Comparison of ENCODE assay signal across 20 cellular contexts in genomic region chr16:49494386-49495150, GRCh38.
DNase-seq lines count a peak whose midpoint lies in the region; ATAC-seq and TF ChIP-seq lines count a peak whose summit lies in the region.
"Had no signal": no experiment of that assay in that cellular context is flagged by ENCODE, and none has a peak within 500 bp of the region (broad histone marks: within the 10 kb centered on the region; RNA-seq: fewer than 3 reads in every experiment).

No MANE protein-coding gene starts in this region.

- H3K36me3 Mint-ChIP-seq in CD8-positive, alpha-beta memory T cell = no peaks in the 10 kb centered on the region
- H3K36me3 Mint-ChIP-seq: CD4-positive, CD25-positive, alpha-beta regulatory T cell had no signal

- no peak for TF ChIP-seq POLR2A in GM18505 (IDR thresholded peaks at IDR 0.05; ENCODE audit: borderline replicate concordance, extremely low read depth, insufficient read depth, insufficient read length)

- no peak overlapping the region for H3K4me3 ChIP-seq in astrocyte of the cerebellum (ENCODE audit: low read depth, low read length)
- H3K4me3 ChIP-seq in tibial artery = no peak overlapping the region
- H3K4me3 ChIP-seq in CD8-positive, alpha-beta memory T cell (ENCODE audit: low read length) = no peak overlapping the region
- H3K4me3 ChIP-seq: GM23248, HAP-1 had no signal

- H3K27me3 ChIP-seq in tibial artery = no peaks in the 10 kb centered on the region
- no peaks in the 10 kb centered on the region for H3K27me3 ChIP-seq in CD8-positive, alpha-beta memory T cell (ENCODE audit: insufficient read depth, low read length, poor library complexity, severe bottlenecking)

- H3K4me3 Mint-ChIP-seq in CD8-positive, alpha-beta memory T cell = no peak overlapping the region
- H3K4me3 Mint-ChIP-seq: CD4-positive, CD25-positive, alpha-beta regulatory T cell had no signal

- TF ChIP-seq CTCF in astrocyte of the cerebellum (IDR thresholded peaks at IDR 0.05; ENCODE audit: low read depth, low read length, missing control alignments) (no peak), tibial artery (IDR thresholded peaks at IDR 0.05) (no peak)

- no peak for ATAC-seq in GM18505 (IDR thresholded peaks at IDR 0.05; ENCODE audit: unreplicated experiment)
- ATAC-seq: Right ventricle myocardium inferior had no signal

- H3K9me3 Mint-ChIP-seq in CD8-positive, alpha-beta memory T cell = no peaks in the 10 kb centered on the region

- H3K27ac Mint-ChIP-seq in CD8-positive, alpha-beta memory T cell = no peak overlapping the region

- no peaks in the 10 kb centered on the region for H3K9me3 ChIP-seq in tibial artery
- H3K9me3 ChIP-seq in CD8-positive, alpha-beta memory T cell (ENCODE audit: low read length) = no peaks in the 10 kb centered on the region
- H3K9me3 ChIP-seq: Caco-2, HAP-1 had no signal

- CTCF ChIA-PET in CD8-positive, alpha-beta memory T cell (lab: Charles Lee) = no interaction called here

- DNase-seq in KBM-7 = peak; percentile 9
- peak; percentile 5 for DNase-seq in astrocyte of the cerebellum (ENCODE audit: low read depth)
- peak; percentile 24 for DNase-seq in mesenteric fat pad (ENCODE audit: low spot score)
- peak; percentile 16 to 50 for DNase-seq in tibial artery
- no peak for DNase-seq in NK-92 treated with Interleukin-12 subunit alpha and Interleukin-12 subunit beta, amount 100 ng/mL, for 24 hours (lab: John Stamatoyannopoulos, UW)
- DNase-seq in CD8-positive, alpha-beta memory T cell = no peak
- DNase-seq: ACHN; AML-193; CD4-positive, CD25-positive, alpha-beta regulatory T cell; DMS153; GF-D8; GM23248; NCI-H1417 treated with DMSO at 0.1 percent for 48 hours; NCI-H187 treated with DMSO at 0.1 percent for 48 hours; NCI-H526 had no signal

- no peak overlapping the region for H3K27ac ChIP-seq in tibial artery
- H3K27ac ChIP-seq in CD8-positive, alpha-beta memory T cell (ENCODE audit: low read depth, low read length) = no peak overlapping the region
- H3K27ac ChIP-seq: GM23248, HL-60 had no signal

- no peaks in the 10 kb centered on the region for H3K36me3 ChIP-seq in tibial artery
- H3K36me3 ChIP-seq in CD8-positive, alpha-beta memory T cell (ENCODE audit: insufficient read depth, low read length) = no peaks in the 10 kb centered on the region
- H3K36me3 ChIP-seq: HAP-1 had no signal

- H3K4me1 Mint-ChIP-seq in CD8-positive, alpha-beta memory T cell = peaks cover 0 to 3% (median 0%) of the 10 kb centered on the region in 3 donors

- POLR2A ChIA-PET in CD8-positive, alpha-beta memory T cell (lab: Charles Lee) = no interaction called here

- H3K4me1 ChIP-seq in tibial artery = peaks cover 0 to 15% (median 8%) of the 10 kb centered on the region in 4 donors
- no peaks in the 10 kb centered on the region for H3K4me1 ChIP-seq in CD8-positive, alpha-beta memory T cell (ENCODE audit: insufficient read depth, low read length)
- H3K4me1 ChIP-seq: Caco-2, HAP-1 had no signal

- in situ Hi-C loops in KBM-7 (cut with MboI; ENCODE audit: low pct_unique_long_range_greater_than_20kb, low sequenced_read_pairs) (no loop called here), astrocyte of the cerebellum (cut with HindIII; ENCODE audit: low sequenced_read_pairs) (no loop called here)

- peaks cover 3 to 8% of the 10 kb centered on the region in 2 donors for H3K27me3 Mint-ChIP-seq in CD8-positive, alpha-beta memory T cell

- intact Hi-C loops in tibial artery (cut with DNase I; ENCODE audit: low total_unique reads) = no loop called here

Comparison
In these comparisons a context has a peak if more than half of its experiments do, and no peak if none do; other contexts are left out.
1. DNase-seq: peak in KBM-7 (single experiment), astrocyte of the cerebellum (single experiment), mesenteric fat pad (single experiment) and tibial artery (2 of 2); none in NK-92 treated with Interleukin-12 subunit alpha and Interleukin-12 subunit beta, amount 100 ng/mL, for 24 hours (single experiment) and CD8-positive, alpha-beta memory T cell (0 of 5).